Comparison of ENCODE assay signal across 1 cellular context in the genomic region with DNA sequence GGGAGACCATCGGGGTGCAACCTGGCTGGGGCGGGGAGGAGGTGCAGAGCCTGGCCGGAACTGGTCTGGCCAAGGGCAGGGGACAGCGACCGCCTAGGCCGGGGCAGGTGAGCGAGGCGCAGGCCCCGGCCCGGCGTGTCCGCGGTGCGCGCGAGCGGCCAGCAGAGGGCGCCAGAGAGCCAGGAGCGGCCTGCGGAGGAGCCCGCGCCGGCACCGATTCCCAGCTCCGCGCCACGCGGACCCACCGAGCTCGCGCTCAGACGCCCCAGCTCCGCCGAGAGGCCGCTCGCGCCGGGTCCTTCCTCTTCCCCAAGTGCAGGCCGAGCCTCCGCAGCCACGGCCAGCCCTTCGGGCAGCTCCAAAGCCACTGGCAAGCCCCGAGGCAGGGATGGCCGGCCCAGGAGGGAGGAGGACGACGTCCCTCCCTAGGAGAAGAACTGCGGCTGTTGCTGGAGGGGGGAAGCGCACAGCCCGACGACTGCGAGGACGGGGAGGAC.
A peak's percentile ranks its signal among the peaks of the same experiment; 100 is the strongest.
TF ChIP-seq lines count a peak whose summit lies in the region.
"Not testable (repeated sequence)": the region's sequence is repeated elsewhere in the genome, so short reads cannot be mapped to it uniquely, and the experiment has no call there.

No MANE protein-coding gene starts in this region.

TF ChIP-seq in HepG2, 621 proteins besides CTCF, POLR2A, EP300 and RAD21 (continued from another document):
- TF ChIP-seq ZNF121 (CRISPR knock-in tag; IDR thresholded peaks at IDR 0.05) = peak; percentile 100
- peak; percentile 60 for TF ChIP-seq ZFY (CRISPR knock-in tag; IDR thresholded peaks at IDR 0.05)
- 0 out of 2 replicates have a peak, but pooled peaks have one; percentile 35 for TF ChIP-seq PRMT3 (CRISPR knock-in tag; IDR thresholded peaks at IDR 0.05; ENCODE audit: borderline replicate concordance, low read depth)
- TF ChIP-seq STAG1 (CRISPR knock-in tag; IDR thresholded peaks at IDR 0.05) = peak; percentile 67
- TF ChIP-seq, protein P1, sequence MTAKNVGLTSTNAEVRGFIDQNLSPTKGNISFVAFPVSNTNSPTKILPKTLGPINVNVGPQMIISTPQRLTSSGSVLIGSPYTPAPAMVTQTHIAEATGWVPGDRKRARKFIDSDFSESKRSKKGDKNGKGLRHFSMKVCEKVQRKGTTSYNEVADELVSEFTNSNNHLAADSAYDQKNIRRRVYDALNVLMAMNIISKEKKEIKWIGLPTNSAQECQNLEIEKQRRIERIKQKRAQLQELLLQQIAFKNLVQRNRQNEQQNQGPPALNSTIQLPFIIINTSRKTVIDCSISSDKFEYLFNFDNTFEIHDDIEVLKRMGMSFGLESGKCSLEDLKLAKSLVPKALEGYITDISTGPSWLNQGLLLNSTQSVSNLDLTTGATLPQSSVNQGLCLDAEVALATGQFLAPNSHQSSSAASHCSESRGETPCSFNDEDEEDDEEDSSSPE (CRISPR knock-in tag; IDR thresholded peaks at IDR 0.05) = peak; percentile 40; the same call in 1 of the 2 replicates
- peak; percentile 33; the same call in 1 of the 2 replicates for TF ChIP-seq GABPB1 (CRISPR knock-in tag; IDR thresholded peaks at IDR 0.05)
- TF ChIP-seq, protein P2, sequence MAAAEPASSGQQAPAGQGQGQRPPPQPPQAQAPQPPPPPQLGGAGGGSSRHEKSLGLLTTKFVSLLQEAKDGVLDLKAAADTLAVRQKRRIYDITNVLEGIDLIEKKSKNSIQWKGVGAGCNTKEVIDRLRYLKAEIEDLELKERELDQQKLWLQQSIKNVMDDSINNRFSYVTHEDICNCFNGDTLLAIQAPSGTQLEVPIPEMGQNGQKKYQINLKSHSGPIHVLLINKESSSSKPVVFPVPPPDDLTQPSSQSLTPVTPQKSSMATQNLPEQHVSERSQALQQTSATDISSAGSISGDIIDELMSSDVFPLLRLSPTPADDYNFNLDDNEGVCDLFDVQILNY (CRISPR knock-in tag; conservative IDR thresholded peaks at IDR 0.05) = 0 out of 2 replicates have a peak, but pooled peaks have one; percentile 23
- TF ChIP-seq, protein P3, sequence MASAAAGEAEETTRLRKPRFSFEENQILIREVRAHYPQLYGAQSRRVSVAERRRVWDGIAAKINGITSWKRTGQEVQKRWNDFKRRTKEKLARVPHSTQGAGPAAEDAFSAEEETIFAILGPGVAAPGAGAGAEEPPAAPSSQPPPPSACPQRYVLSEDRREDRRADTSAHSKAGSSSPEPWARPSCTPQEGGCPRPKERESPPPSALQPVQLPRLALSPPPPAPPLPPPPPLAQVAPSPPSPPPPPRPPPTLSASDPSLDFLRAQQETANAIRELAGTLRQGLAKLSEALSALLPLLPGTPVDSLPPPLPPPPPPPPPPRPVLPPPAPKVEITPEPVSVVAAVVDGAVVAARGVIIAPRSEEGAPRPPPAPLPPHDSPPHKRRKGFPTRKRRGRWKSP (CRISPR knock-in tag; IDR thresholded peaks at IDR 0.05) = 0 out of 2 replicates have a peak, but pooled peaks have one; percentile 23
- TF ChIP-seq, protein P4, sequence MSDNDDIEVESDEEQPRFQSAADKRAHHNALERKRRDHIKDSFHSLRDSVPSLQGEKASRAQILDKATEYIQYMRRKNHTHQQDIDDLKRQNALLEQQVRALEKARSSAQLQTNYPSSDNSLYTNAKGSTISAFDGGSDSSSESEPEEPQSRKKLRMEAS (IDR thresholded peaks at IDR 0.05) = peak; percentile 57
- TF ChIP-seq ZNF891 (CRISPR knock-in tag; IDR thresholded peaks at IDR 0.05) = peak; percentile 77
- peak; percentile 48; the same call in 1 of the 2 replicates for TF ChIP-seq CCDC6 (CRISPR knock-in tag; IDR thresholded peaks at IDR 0.05)
- peak; percentile 42; the same call in 1 of the 2 replicates for TF ChIP-seq DNMT1 (CRISPR knock-in tag; IDR thresholded peaks at IDR 0.05)
- 0 out of 2 replicates have a peak, but pooled peaks have one; percentile 35 for TF ChIP-seq ZIK1 (CRISPR knock-in tag; IDR thresholded peaks at IDR 0.05; ENCODE audit: borderline replicate concordance, low read depth)
- TF ChIP-seq, protein P5, sequence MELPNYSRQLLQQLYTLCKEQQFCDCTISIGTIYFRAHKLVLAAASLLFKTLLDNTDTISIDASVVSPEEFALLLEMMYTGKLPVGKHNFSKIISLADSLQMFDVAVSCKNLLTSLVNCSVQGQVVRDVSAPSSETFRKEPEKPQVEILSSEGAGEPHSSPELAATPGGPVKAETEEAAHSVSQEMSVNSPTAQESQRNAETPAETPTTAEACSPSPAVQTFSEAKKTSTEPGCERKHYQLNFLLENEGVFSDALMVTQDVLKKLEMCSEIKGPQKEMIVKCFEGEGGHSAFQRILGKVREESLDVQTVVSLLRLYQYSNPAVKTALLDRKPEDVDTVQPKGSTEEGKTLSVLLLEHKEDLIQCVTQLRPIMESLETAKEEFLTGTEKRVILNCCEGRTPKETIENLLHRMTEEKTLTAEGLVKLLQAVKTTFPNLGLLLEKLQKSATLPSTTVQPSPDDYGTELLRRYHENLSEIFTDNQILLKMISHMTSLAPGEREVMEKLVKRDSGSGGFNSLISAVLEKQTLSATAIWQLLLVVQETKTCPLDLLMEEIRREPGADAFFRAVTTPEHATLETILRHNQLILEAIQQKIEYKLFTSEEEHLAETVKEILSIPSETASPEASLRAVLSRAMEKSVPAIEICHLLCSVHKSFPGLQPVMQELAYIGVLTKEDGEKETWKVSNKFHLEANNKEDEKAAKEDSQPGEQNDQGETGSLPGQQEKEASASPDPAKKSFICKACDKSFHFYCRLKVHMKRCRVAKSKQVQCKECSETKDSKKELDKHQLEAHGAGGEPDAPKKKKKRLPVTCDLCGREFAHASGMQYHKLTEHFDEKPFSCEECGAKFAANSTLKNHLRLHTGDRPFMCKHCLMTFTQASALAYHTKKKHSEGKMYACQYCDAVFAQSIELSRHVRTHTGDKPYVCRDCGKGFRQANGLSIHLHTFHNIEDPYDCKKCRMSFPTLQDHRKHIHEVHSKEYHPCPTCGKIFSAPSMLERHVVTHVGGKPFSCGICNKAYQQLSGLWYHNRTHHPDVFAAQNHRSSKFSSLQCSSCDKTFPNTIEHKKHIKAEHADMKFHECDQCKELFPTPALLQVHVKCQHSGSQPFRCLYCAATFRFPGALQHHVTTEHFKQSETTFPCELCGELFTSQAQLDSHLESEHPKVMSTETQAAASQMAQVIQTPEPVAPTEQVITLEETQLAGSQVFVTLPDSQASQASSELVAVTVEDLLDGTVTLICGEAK (IDR thresholded peaks at IDR 0.05) = not testable (repeated sequence)
- TF ChIP-seq, protein P5 (CRISPR knock-in tag; IDR thresholded peaks at IDR 0.05) = 0 out of 2 replicates have a peak, but pooled peaks have one; percentile 19
- 0 out of 2 replicates have a peak, but pooled peaks have one; percentile 36 for TF ChIP-seq MYC (CRISPR knock-in tag; IDR thresholded peaks at IDR 0.05; ENCODE audit: borderline replicate concordance)
- TF ChIP-seq, protein P6, sequence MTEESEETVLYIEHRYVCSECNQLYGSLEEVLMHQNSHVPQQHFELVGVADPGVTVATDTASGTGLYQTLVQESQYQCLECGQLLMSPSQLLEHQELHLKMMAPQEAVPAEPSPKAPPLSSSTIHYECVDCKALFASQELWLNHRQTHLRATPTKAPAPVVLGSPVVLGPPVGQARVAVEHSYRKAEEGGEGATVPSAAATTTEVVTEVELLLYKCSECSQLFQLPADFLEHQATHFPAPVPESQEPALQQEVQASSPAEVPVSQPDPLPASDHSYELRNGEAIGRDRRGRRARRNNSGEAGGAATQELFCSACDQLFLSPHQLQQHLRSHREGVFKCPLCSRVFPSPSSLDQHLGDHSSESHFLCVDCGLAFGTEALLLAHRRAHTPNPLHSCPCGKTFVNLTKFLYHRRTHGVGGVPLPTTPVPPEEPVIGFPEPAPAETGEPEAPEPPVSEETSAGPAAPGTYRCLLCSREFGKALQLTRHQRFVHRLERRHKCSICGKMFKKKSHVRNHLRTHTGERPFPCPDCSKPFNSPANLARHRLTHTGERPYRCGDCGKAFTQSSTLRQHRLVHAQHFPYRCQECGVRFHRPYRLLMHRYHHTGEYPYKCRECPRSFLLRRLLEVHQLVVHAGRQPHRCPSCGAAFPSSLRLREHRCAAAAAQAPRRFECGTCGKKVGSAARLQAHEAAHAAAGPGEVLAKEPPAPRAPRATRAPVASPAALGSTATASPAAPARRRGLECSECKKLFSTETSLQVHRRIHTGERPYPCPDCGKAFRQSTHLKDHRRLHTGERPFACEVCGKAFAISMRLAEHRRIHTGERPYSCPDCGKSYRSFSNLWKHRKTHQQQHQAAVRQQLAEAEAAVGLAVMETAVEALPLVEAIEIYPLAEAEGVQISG (CRISPR knock-in tag; IDR thresholded peaks at IDR 0.05) = peak; percentile 46; the same call in 1 of the 2 replicates
- TF ChIP-seq ZFX (CRISPR knock-in tag; IDR thresholded peaks at IDR 0.05; ENCODE audit: low read depth) = peak; percentile 65
- TF ChIP-seq, protein P7, sequence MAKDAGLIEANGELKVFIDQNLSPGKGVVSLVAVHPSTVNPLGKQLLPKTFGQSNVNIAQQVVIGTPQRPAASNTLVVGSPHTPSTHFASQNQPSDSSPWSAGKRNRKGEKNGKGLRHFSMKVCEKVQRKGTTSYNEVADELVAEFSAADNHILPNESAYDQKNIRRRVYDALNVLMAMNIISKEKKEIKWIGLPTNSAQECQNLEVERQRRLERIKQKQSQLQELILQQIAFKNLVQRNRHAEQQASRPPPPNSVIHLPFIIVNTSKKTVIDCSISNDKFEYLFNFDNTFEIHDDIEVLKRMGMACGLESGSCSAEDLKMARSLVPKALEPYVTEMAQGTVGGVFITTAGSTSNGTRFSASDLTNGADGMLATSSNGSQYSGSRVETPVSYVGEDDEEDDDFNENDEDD (CRISPR knock-in tag; IDR thresholded peaks at IDR 0.05; ENCODE audit: borderline replicate concordance) = peak; percentile 74; the same call in 1 of the 2 replicates
- TF ChIP-seq HES4 (CRISPR knock-in tag; IDR thresholded peaks at IDR 0.05; ENCODE audit: borderline replicate concordance) = 0 out of 2 replicates have a peak, but pooled peaks have one; percentile 65
- TF ChIP-seq SALL1 (CRISPR knock-in tag; IDR thresholded peaks at IDR 0.05) = peak; percentile 30; the same call in 1 of the 2 replicates
- peak; percentile 36; the same call in 1 of the 2 replicates for TF ChIP-seq BORCS8-MEF2B (CRISPR knock-in tag; IDR thresholded peaks at IDR 0.05)
- peak; percentile 37; the same call in 1 of the 2 replicates for TF ChIP-seq HOXA3 (CRISPR knock-in tag; IDR thresholded peaks at IDR 0.05)
- 0 out of 2 replicates have a peak, but pooled peaks have one; percentile 58 for TF ChIP-seq ZNF709 (CRISPR knock-in tag; IDR thresholded peaks at IDR 0.05)
- 0 out of 2 replicates have a peak, but pooled peaks have one; percentile 23 for TF ChIP-seq REPIN1 (CRISPR knock-in tag; IDR thresholded peaks at IDR 0.05; ENCODE audit: borderline replicate concordance, low read depth)
- TF ChIP-seq IKZF4 (CRISPR knock-in tag; IDR thresholded peaks at IDR 0.05; ENCODE audit: borderline replicate concordance, low read depth, not compliant biosample characterization) = peak; percentile 63
- TF ChIP-seq, protein P8, sequence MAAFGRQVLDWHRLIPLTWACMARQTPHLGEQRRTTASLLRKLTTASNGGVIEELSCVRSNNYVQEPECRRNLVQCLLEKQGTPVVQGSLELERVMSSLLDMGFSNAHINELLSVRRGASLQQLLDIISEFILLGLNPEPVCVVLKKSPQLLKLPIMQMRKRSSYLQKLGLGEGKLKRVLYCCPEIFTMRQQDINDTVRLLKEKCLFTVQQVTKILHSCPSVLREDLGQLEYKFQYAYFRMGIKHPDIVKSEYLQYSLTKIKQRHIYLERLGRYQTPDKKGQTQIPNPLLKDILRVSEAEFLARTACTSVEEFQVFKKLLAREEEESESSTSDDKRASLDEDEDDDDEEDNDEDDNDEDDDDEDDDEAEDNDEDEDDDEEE (CRISPR knock-in tag; IDR thresholded peaks at IDR 0.05) = 0 out of 2 replicates have a peak, but pooled peaks have one; percentile 57
- peak; percentile 23; the same call in 1 of the 2 replicates for TF ChIP-seq SMAD1 (CRISPR knock-in tag; IDR thresholded peaks at IDR 0.05; ENCODE audit: borderline replicate concordance, low read depth)
